In the genomic region with DNA sequence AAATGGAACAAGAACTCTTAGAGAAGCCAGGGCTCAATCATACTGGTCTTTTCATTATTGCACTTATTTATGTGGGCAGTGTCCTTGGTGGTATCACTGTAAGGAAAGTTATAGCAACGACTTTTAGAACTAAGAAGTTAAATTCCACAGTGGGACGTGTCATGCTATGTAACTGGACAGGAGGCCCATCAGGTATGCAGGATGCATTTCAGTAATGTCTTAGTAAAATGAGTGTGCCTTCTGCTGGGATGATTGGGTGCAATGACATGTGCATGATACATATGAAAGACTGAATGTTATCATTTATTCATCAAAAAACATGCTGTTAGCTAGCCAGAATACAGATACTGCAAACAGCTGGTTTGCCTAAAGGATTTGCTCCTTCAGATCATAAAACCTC, we compare ENCODE assay signal across 23 cellular contexts.
"Had no signal": no experiment of that assay in that cellular context is flagged by ENCODE, and none has a peak within 500 bp of the region (broad histone marks: within the 10 kb centered on the region; RNA-seq: fewer than 3 reads in every experiment).

No MANE protein-coding gene starts in this region.

- H3K27ac ChIP-seq: brain microvascular endothelial cell, epithelial cell of prostate, heart left ventricle had no signal

- H3K36me3 ChIP-seq: brain microvascular endothelial cell, heart left ventricle had no signal

- H3K4me3 ChIP-seq: heart left ventricle had no signal

- H3K27me3 ChIP-seq: brain microvascular endothelial cell, heart left ventricle had no signal

- H3K9me3 ChIP-seq: heart left ventricle had no signal

- DNase-seq: activated CD4-positive, alpha-beta memory T cell treated with anti-CD3 and anti-CD28 coated beads, Interleukin-2, amount 10 ng/mL, durations not matched to agents 7 days and 5 days; activated CD4-positive, alpha-beta T cell treated with anti-CD3 and anti-CD28 coated beads for 1 hour; activated CD4-positive, alpha-beta T cell treated with anti-CD3 and anti-CD28 coated beads for 4 hours; activated CD4-positive, alpha-beta T cell treated with anti-CD3 and anti-CD28 coated beads, Interleukin-2, amount 10 ng/mL, durations not matched to agents 7 days and 5 days; activated CD4-positive, alpha-beta T cell treated with anti-CD3 and anti-CD28 coated beads, Interleukin-2, amount 50 U/mL, for 4 hours; activated CD8-positive, alpha-beta memory T cell treated with anti-CD3 and anti-CD28 coated beads, Interleukin-2, amount 50 U/mL, for 48 hours; activated gamma-delta T cell; activated naive CD4-positive, alpha-beta T cell; activated naive CD4-positive, alpha-beta T cell treated with anti-CD3 and anti-CD28 coated beads, Interleukin-2, amount 10 ng/mL, durations not matched to agents 7 days and 5 days; activated naive CD8-positive, alpha-beta T cell treated with anti-CD3 and anti-CD28 coated beads, Interleukin-2, amount 10 ng/mL, durations not matched to agents 7 days and 5 days; activated T-cell treated with anti-CD3 and anti-CD28 coated beads for 4 hours; activated T-cell treated with anti-CD3 and anti-CD28 coated beads, Interleukin-2, amount 50 U/mL, for 24 hours; activated T-cell treated with anti-CD3 and anti-CD28 coated beads, Interleukin-2, amount 50 U/mL, for 72 hours; amniotic stem cell; brain microvascular endothelial cell; effector CD8-positive, alpha-beta T cell; foreskin fibroblast; glutamatergic neuron; heart left ventricle; T-helper 1 cell; T-helper 17 cell; T1000 had no signal
